9 cellular contexts compared by ENCODE assay signal in the genomic region with DNA sequence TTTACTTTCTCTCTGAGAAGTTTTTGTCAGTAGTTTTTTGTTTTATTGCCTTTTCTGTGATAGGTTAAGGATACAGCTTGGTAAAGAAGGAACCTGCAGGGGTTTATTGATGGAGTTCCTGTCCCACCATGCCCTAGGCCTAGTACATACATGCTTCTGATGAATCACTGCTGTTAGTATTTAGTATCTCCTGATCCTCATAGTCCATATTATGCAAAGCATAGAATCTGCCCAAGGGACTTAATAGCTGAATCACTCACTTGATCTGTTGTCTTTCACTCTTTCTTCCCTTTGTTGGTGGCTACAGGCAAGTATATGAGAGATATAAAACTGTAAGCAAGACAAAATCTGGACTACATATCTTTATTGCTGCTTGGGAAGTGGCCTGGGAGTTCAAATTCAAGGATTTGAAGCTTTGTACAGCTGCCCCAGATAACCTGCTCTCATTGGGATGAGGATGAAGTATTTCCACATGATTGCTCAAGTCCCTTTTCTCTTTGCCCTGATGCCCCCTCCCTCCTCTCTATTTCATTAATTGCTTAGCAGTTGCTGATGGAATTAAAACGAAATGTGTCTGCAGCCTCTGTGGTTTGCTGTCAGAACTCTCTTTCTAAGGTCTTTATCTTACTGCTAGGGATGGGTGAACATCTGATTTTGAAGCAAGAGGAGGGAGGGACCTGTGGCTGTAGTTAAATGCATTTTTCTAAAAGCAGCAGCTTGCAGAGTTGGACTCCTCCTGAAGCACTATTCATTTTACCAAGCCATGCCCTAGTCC.
DNase-seq lines count a peak whose midpoint lies in the region; ATAC-seq and TF ChIP-seq lines count a peak whose summit lies in the region.
"Had no signal": no experiment of that assay in that cellular context is flagged by ENCODE, and none has a peak within 500 bp of the region (broad histone marks: within the 10 kb centered on the region; RNA-seq: fewer than 3 reads in every experiment).

No MANE protein-coding gene starts in this region.

- H3K4me1 Mint-ChIP-seq in CD8-positive, alpha-beta T cell (ENCODE audit: low read depth): peaks cover 51% of the 10 kb centered on the region
- H3K4me1 Mint-ChIP-seq in naive thymus-derived CD4-positive, alpha-beta T cell: peaks cover 30 to 67% (median 56%) of the 10 kb centered on the region in 7 donors

- ATAC-seq in CD8-positive, alpha-beta T cell: peak; percentile 26
- ATAC-seq in naive thymus-derived CD4-positive, alpha-beta T cell: no peak
- ATAC-seq in HG03457 (IDR thresholded peaks at IDR 0.05; ENCODE audit: unreplicated experiment): no peak
- no peak for ATAC-seq in GM19463 (IDR thresholded peaks at IDR 0.05; ENCODE audit: unreplicated experiment)

- H3K9me3 ChIP-seq in CD8-positive, alpha-beta T cell (ENCODE audit: low read length): no peaks in the 10 kb centered on the region
- H3K9me3 ChIP-seq in Karpas-422 (ENCODE audit: low read length) (no peaks in the 10 kb centered on the region), mammary epithelial cell (replicated peaks; ENCODE audit: insufficient read depth, low read length) (no peaks in the 10 kb centered on the region), stomach (no peaks in the 10 kb centered on the region)
- H3K9me3 ChIP-seq in naive thymus-derived CD4-positive, alpha-beta T cell (ENCODE audit: control insufficient read depth in 2 of 3, low read length in 3 of 3): no peaks in the 10 kb centered on the region

- POLR2A ChIA-PET in CD8-positive, alpha-beta T cell (lab: Charles Lee): no interaction called here
- POLR2A ChIA-PET in naive thymus-derived CD4-positive, alpha-beta T cell (lab: Charles Lee): interaction anchor here (0.6 to 1.2 kb wide), 5 partner anchors 13 to 130 kb away, joined by 3 to 5 read pairs (median 3); no protein-coding TSS in a partner anchor

- intact Hi-C loops in CD8-positive, alpha-beta T cell (cut with DNase I, micrococcal nuclease): no loop called here
- intact Hi-C loops in mammary epithelial cell (cut with micrococcal nuclease): no loop called here
- intact Hi-C loops in naive thymus-derived CD4-positive, alpha-beta T cell (cut with micrococcal nuclease): no loop called here
- intact Hi-C loops in stomach (cut with DNase I; ENCODE audit: low total_unique reads): no loop called here

- no peak overlapping the region for H3K4me3 ChIP-seq in CD8-positive, alpha-beta T cell (ENCODE audit: low read depth, low read length)
- peak overlapping the region; percentile 27; the same call in 1 of the 2 replicates for H3K4me3 ChIP-seq in Karpas-422 (ENCODE audit: low read length)
- H3K4me3 ChIP-seq in mammary epithelial cell (replicated peaks in 1 of 3; ENCODE audit: insufficient read depth in 1 of 3, low read depth in 2 of 3, low read length in 3 of 3): no peak overlapping the region
- H3K4me3 ChIP-seq in naive thymus-derived CD4-positive, alpha-beta T cell (ENCODE audit: low read length): no peak overlapping the region
- no peak overlapping the region for H3K4me3 ChIP-seq in stomach

- H3K9me2 ChIP-seq in Karpas-422 (replicated peaks; ENCODE audit: insufficient read depth, low read length): no peaks in the 10 kb centered on the region

- no peak for TF ChIP-seq EP300 in stomach (IDR thresholded peaks at IDR 0.05)

- TF ChIP-seq POLR2A in stomach (IDR thresholded peaks at IDR 0.05): no peak

- in situ Hi-C loops in mammary epithelial cell (cut with MboI; ENCODE audit: low sequenced_read_pairs in 2 of 2): no loop called here

- H3K27me3 ChIP-seq in CD8-positive, alpha-beta T cell (ENCODE audit: insufficient read depth, low read length): no peaks in the 10 kb centered on the region
- no peaks in the 10 kb centered on the region for H3K27me3 ChIP-seq in Karpas-422 (ENCODE audit: low read length)
- no peaks in the 10 kb centered on the region for H3K27me3 ChIP-seq in mammary epithelial cell (ENCODE audit: insufficient read depth, low read length)
- no peaks in the 10 kb centered on the region for H3K27me3 ChIP-seq in naive thymus-derived CD4-positive, alpha-beta T cell (ENCODE audit: control insufficient read depth in 2 of 2, insufficient read depth in 2 of 2, low read length in 2 of 2)
- H3K27me3 ChIP-seq in stomach: no peaks in the 10 kb centered on the region

- H4K20me1 ChIP-seq in Karpas-422 (ENCODE audit: insufficient read depth, low read depth, low read length) (no peaks in the 10 kb centered on the region), mammary epithelial cell (ENCODE audit: insufficient read depth, low read length) (no peaks in the 10 kb centered on the region)

- 7% methylated on average over 1 of the region's 1 CpG for WGBS in mammary epithelial cell (ENCODE audit: low coverage, missing lambda C conversion rate)
- WGBS in stomach, 5 donors: 42 to 81% (median 66%) methylated on average over 1 of the region's 1 CpG

- DNase-seq in CD8-positive, alpha-beta T cell: no peak
- DNase-seq in Karpas-422 (peak; percentile 76), mammary epithelial cell (peak; percentile 83), stomach (no peak), DMS153 (lab: John Stamatoyannopoulos, UW) (no peak)
- DNase-seq in naive thymus-derived CD4-positive, alpha-beta T cell: no peak
- DNase-seq: NK-92 treated with Interleukin-12 subunit alpha and Interleukin-12 subunit beta, amount 100 ng/mL, for 24 hours had no signal

- H3K9me3 Mint-ChIP-seq in CD8-positive, alpha-beta T cell: no peaks in the 10 kb centered on the region
- H3K9me3 Mint-ChIP-seq in naive thymus-derived CD4-positive, alpha-beta T cell: peaks cover 0 to 4% (median 0%) of the 10 kb centered on the region in 11 donors

- H3K36me3 ChIP-seq in CD8-positive, alpha-beta T cell (ENCODE audit: insufficient read depth, low read length): no peaks in the 10 kb centered on the region
- H3K36me3 ChIP-seq in Karpas-422 (ENCODE audit: insufficient read depth, low read length) (peaks cover 5% of the 10 kb centered on the region; the same call in 1 of the 2 replicates), mammary epithelial cell (ENCODE audit: insufficient read depth, low read length) (no peaks in the 10 kb centered on the region), stomach (no peaks in the 10 kb centered on the region)
- no peaks in the 10 kb centered on the region for H3K36me3 ChIP-seq in naive thymus-derived CD4-positive, alpha-beta T cell (ENCODE audit: control insufficient read depth in 2 of 3, insufficient read depth in 3 of 3, low read length in 3 of 3)

- dilution Hi-C loops in mammary epithelial cell (cut with HindIII; ENCODE audit: low sequenced_read_pairs): loop anchor here (5.0 kb wide), 1 partner anchor 38 kb away; no protein-coding TSS in a partner anchor

- H3K36me3 Mint-ChIP-seq in CD8-positive, alpha-beta T cell: peaks cover 7% of the 10 kb centered on the region
- peaks cover 4 to 16% (median 12%) of the 10 kb centered on the region in 5 donors for H3K36me3 Mint-ChIP-seq in naive thymus-derived CD4-positive, alpha-beta T cell

- peak overlapping the region; percentile 77 for H3K4me2 ChIP-seq in Karpas-422 (ENCODE audit: low read depth, low read length, poor library complexity, severe bottlenecking)
- H3K4me2 ChIP-seq in mammary epithelial cell (ENCODE audit: insufficient read depth, low read depth, low read length): peak overlapping the region; percentile 17

- H3K79me2 ChIP-seq in Karpas-422 (ENCODE audit: low read length) (peaks cover 81% of the 10 kb centered on the region), mammary epithelial cell (ENCODE audit: insufficient read depth, low read length) (peaks cover 68% of the 10 kb centered on the region)

- no peak overlapping the region for H3K4me3 Mint-ChIP-seq in CD8-positive, alpha-beta T cell
- peak overlapping the region in 8 of 10 donors; percentile 14 to 61 (median 48) for H3K4me3 Mint-ChIP-seq in naive thymus-derived CD4-positive, alpha-beta T cell

- TF ChIP-seq CTCF in CD8-positive, alpha-beta T cell (IDR thresholded peaks at IDR 0.05): no peak
- TF ChIP-seq CTCF in mammary epithelial cell (conservative IDR thresholded peaks at IDR 0.05 in 1 of 2, IDR thresholded peaks at IDR 0.05 in 1 of 2; ENCODE audit: extremely low read depth in 1 of 2, insufficient read depth in 1 of 2, low read depth in 1 of 2, low read length in 2 of 2) (no peak), stomach (IDR thresholded peaks at IDR 0.05) (no peak)

- no peak overlapping the region for H3K27ac ChIP-seq in CD8-positive, alpha-beta T cell (ENCODE audit: low read depth, low read length)
- peak overlapping the region; percentile 89 for H3K27ac ChIP-seq in Karpas-422 (ENCODE audit: low read length)
- H3K27ac ChIP-seq in mammary epithelial cell (ENCODE audit: insufficient read depth, low read depth, low read length): peak overlapping the region; percentile 47
- peak overlapping the region; percentile 38 for H3K27ac ChIP-seq in naive thymus-derived CD4-positive, alpha-beta T cell (ENCODE audit: low read depth, low read length)
- peak overlapping the region in 1 of 5 donors; percentile 20 for H3K27ac ChIP-seq in stomach

- no peak overlapping the region for H2AFZ ChIP-seq in Karpas-422 (ENCODE audit: low read length)
- no peak overlapping the region for H2AFZ ChIP-seq in mammary epithelial cell (ENCODE audit: low read depth, low read length)

- H3K27ac Mint-ChIP-seq in CD8-positive, alpha-beta T cell: peak overlapping the region; percentile 87
- peak overlapping the region; percentile 36 to 91 (median 82) for H3K27ac Mint-ChIP-seq in naive thymus-derived CD4-positive, alpha-beta T cell

- peaks cover 37% of the 10 kb centered on the region for H3K4me1 ChIP-seq in CD8-positive, alpha-beta T cell (ENCODE audit: insufficient read depth, low read length)
- H3K4me1 ChIP-seq in Karpas-422 (ENCODE audit: low read length): peaks cover 50% of the 10 kb centered on the region
- H3K4me1 ChIP-seq in mammary epithelial cell (ENCODE audit: insufficient read depth, low read length): peaks cover 22% of the 10 kb centered on the region
- H3K4me1 ChIP-seq in naive thymus-derived CD4-positive, alpha-beta T cell (ENCODE audit: control insufficient read depth in 2 of 2, insufficient read depth in 2 of 2, low read length in 2 of 2): peaks cover 7 to 35% of the 10 kb centered on the region in 2 donors
- H3K4me1 ChIP-seq in stomach: peaks cover 3 to 35% (median 26%) of the 10 kb centered on the region in 4 donors

- no TSS peak for BruUV-seq in mammary epithelial cell (replicated peaks; lab: Mats Ljungman, UMichigan)

- H3K27me3 Mint-ChIP-seq in CD8-positive, alpha-beta T cell (ENCODE audit: low read depth): no peaks in the 10 kb centered on the region
- H3K27me3 Mint-ChIP-seq in naive thymus-derived CD4-positive, alpha-beta T cell: no peaks in the 10 kb centered on the region

- H3K9ac ChIP-seq in Karpas-422 (ENCODE audit: low read length) (peak overlapping the region; percentile 56), mammary epithelial cell (ENCODE audit: insufficient read depth, low read length) (peak overlapping the region; percentile 35)

- CTCF ChIA-PET in CD8-positive, alpha-beta T cell (lab: Charles Lee): no interaction called here
- CTCF ChIA-PET in mammary epithelial cell (lab: Charles Lee; ENCODE audit: low non-redundant PET): no interaction called here
- CTCF ChIA-PET in naive thymus-derived CD4-positive, alpha-beta T cell (lab: Charles Lee): no interaction called here

Comparison
In these comparisons a context has a peak if more than half of its experiments do, and no peak if none do; other contexts are left out.
1. DNase-seq: peak in Karpas-422 (single experiment) and mammary epithelial cell (single experiment); none in CD8-positive, alpha-beta T cell (0 of 7), naive thymus-derived CD4-positive, alpha-beta T cell (0 of 9), stomach (single experiment) and DMS153 (single experiment).